In the genomic region with DNA sequence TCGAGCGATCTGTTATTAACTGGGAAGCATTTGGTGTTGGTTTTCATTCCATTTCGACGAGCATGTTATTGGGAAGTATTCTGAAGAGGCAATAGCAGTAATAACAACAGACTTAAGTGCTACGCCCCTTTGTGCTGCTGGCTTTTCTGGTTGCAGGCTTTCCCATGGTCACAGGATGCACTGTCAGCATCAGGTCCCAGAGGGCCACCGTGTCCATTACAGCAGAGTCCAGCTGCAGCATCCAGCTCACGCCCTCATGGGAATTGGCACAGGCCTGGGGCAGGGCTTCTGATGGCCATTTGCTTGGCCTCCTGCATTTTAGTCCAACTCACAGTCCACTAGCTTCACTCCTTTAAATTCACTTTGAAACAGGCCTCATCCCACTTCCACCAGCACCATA, we compare ENCODE assay signal across 13 cellular contexts.
"Had no signal": no experiment of that assay in that cellular context is flagged by ENCODE, and none has a peak within 500 bp of the region (broad histone marks: within the 10 kb centered on the region; RNA-seq: fewer than 3 reads in every experiment).

No MANE protein-coding gene starts in this region.

- H3K9me3 ChIP-seq: body of pancreas, left lung, tibial artery had no signal

- ATAC-seq: activated naive CD4-positive, alpha-beta T cell treated with anti-CD3 and anti-CD28 coated beads, Interleukin-2, amount 50 U/mL, for 72 hours; body of pancreas; left lung; T-cell had no signal

- H3K27me3 ChIP-seq: body of pancreas, left lung, tibial artery had no signal

- H3K4me3 ChIP-seq: body of pancreas, left lung, tibial artery had no signal

- DNase-seq: activated CD4-positive, alpha-beta T cell treated with anti-CD3 and anti-CD28 coated beads for 48 hours; activated effector memory CD4-positive, alpha-beta T cell treated with anti-CD3 and anti-CD28 coated beads, Interleukin-2, amount 50 U/mL, for 16 hours; activated T-cell treated with anti-CD3 and anti-CD28 coated beads, Interleukin-2, amount 50 U/mL, for 24 hours; amniotic stem cell; body of pancreas; cortex of kidney; effector CD8-positive, alpha-beta T cell; left lung; mesenchymal stem cell; small intestine; T-cell; tibial artery had no signal

- H3K27ac ChIP-seq: body of pancreas, left lung, tibial artery had no signal
